22 cellular contexts compared by ENCODE assay signal in genomic region chr3:23594066-23594465, GRCh38.
"Had no signal": no experiment of that assay in that cellular context is flagged by ENCODE, and none has a peak within 500 bp of the region (broad histone marks: within the 10 kb centered on the region; RNA-seq: fewer than 3 reads in every experiment).

No MANE protein-coding gene starts in this region.

- FAIRE-seq: islet of Langerhans had no signal

- ATAC-seq: activated CD8-positive, alpha-beta T cell treated with anti-CD3 and anti-CD28 coated beads, Interleukin-2, amount 10 ng/mL, durations not matched to agents 7 days and 5 days; activated naive CD4-positive, alpha-beta T cell treated with anti-CD3 and anti-CD28 coated beads, Interleukin-2, amount 50 U/mL, for 72 hours; left colon; naive thymus-derived CD4-positive, alpha-beta T cell; sciatic nerve; stimulated activated memory B cell treated with anti-CD40 and anti-IgM and Interleukin-4, amounts not matched to agents 10 μg/mL and 1 μg/mL and 100 μg/mL, for 72 hours; T-cell had no signal

- H3K27ac ChIP-seq: neural progenitor cell, testis, uterus had no signal

- H3K9ac ChIP-seq: neural progenitor cell had no signal

- H3K4me3 ChIP-seq: gastrocnemius medialis, neural progenitor cell, smooth muscle cell, testis, uterus had no signal

- H3K4me2 ChIP-seq: neural progenitor cell, smooth muscle cell had no signal

- H2AFZ ChIP-seq: neural progenitor cell had no signal

- DNase-seq: activated CD4-positive, alpha-beta T cell treated with anti-CD3 and anti-CD28 coated beads for 1 hour; activated CD4-positive, alpha-beta T cell treated with anti-CD3 and anti-CD28 coated beads, Interleukin-2, amount 50 U/mL, for 1 hour; activated CD8-positive, alpha-beta T cell treated with anti-CD3 and anti-CD28 coated beads, Interleukin-2, amount 10 ng/mL, durations not matched to agents 7 days and 5 days; activated gamma-delta T cell treated with Interleukin-2 at 50 U/mL for 16 hours; amniotic stem cell; dermis blood vessel endothelial cell; effector CD8-positive, alpha-beta T cell; erythroblast; gastrocnemius medialis; hypothalamus; left colon; naive thymus-derived CD4-positive, alpha-beta T cell; stimulated activated CD4-positive, alpha-beta T cell treated with anti-CD3 and anti-CD28 coated beads, Interleukin-15, amount 100 ng/mL, for 24 hours; T-cell; testis; uterus had no signal

- H3K9me3 ChIP-seq: gastrocnemius medialis, testis, uterus had no signal

- H3K36me3 ChIP-seq: gastrocnemius medialis, neural progenitor cell had no signal

- H3K27me3 ChIP-seq: gastrocnemius medialis, neural progenitor cell, testis, uterus had no signal

- H3K4me1 ChIP-seq: testis, uterus had no signal
